Comparison of ENCODE assay signal across 15 cellular contexts in the genomic region with DNA sequence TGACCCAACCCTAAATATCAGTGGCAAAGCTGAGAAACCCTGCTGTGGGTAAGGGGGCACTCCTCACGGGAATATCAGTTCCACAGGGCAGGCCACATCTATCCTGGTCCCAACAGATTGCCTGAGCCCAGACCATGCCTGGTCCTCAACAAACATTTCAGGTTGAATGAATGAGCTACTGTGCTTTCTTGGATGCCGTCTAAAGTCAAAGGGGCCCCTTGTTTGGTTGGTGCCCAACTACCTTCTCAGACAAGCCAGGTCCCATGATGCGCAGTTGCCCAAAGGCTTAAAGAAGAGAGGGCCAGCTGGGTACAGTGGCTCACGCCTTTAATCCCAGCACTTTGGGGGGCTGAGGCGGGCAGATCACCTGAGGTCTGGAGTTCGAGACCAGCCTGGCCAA. TPM values are rescaled to one million over a fixed set of nuclear protein-coding genes. Genes with fewer than 3 reads are reported as not detected.
A peak's percentile ranks its signal among the peaks of the same experiment; 100 is the strongest.
DNase-seq lines count a peak whose midpoint lies in the region; ATAC-seq and TF ChIP-seq lines count a peak whose summit lies in the region.
"Had no signal": no experiment of that assay in that cellular context is flagged by ENCODE, and none has a peak within 500 bp of the region (broad histone marks: within the 10 kb centered on the region; RNA-seq: fewer than 3 reads in every experiment).

No MANE protein-coding gene starts in this region.

- peaks cover 8% of the 10 kb centered on the region in 2 donors for H3K36me3 Mint-ChIP-seq in activated T-cell treated with anti-CD3 and anti-CD28 coated beads, Interleukin-2, amount 50 U/mL, for 72 hours (ENCODE audit: insufficient read depth in 2 of 2)
- no peaks in the 10 kb centered on the region for H3K36me3 Mint-ChIP-seq in T-helper 17 cell (ENCODE audit: low read depth)
- H3K36me3 Mint-ChIP-seq in endodermal cell (ENCODE audit: low read depth): peaks cover 34% of the 10 kb centered on the region

- H3K27me3 ChIP-seq in endodermal cell (ENCODE audit: control insufficient read depth, insufficient read depth, low read length, poor library complexity, severe bottlenecking) (no peaks in the 10 kb centered on the region), gastrocnemius medialis (no peaks in the 10 kb centered on the region), SJCRH30 (no peaks in the 10 kb centered on the region)
- H3K27me3 ChIP-seq: SJSA1 had no signal

- no peak for ATAC-seq in activated T-cell treated with anti-CD3 and anti-CD28 coated beads, Interleukin-2, amount 50 U/mL, for 72 hours (replicated peaks in 1 of 2)
- ATAC-seq in T-helper 17 cell: no peak
- ATAC-seq in gastrocnemius medialis: no peak
- no peak for ATAC-seq in GM19395 (IDR thresholded peaks at IDR 0.05; ENCODE audit: unreplicated experiment)
- ATAC-seq: lower lobe of right lung had no signal

- H3K27ac Mint-ChIP-seq in activated T-cell treated with anti-CD3 and anti-CD28 coated beads, Interleukin-2, amount 50 U/mL, for 72 hours: no peak overlapping the region
- H3K27ac Mint-ChIP-seq in T-helper 17 cell (peak overlapping the region; percentile 39), endodermal cell (no peak overlapping the region)

- WGBS in endodermal cell (ENCODE audit: insufficient coverage in 1 of 2, insufficient read length in 1 of 2), 2 experiments: 95 to 100% methylated on average over 5 to 6 of the region's 6 CpGs

- in situ Hi-C loops in gastrocnemius medialis (cut with MboI; ENCODE audit: low sequenced_read_pairs in 4 of 4): no loop called here

- intact Hi-C loops in gastrocnemius medialis (cut with DNase I; ENCODE audit: low total_unique reads): no loop called here

- peaks cover 40% of the 10 kb centered on the region for H3K4me1 Mint-ChIP-seq in activated T-cell treated with anti-CD3 and anti-CD28 coated beads, Interleukin-2, amount 50 U/mL, for 72 hours (ENCODE audit: low read depth)
- H3K4me1 Mint-ChIP-seq in T-helper 17 cell (peaks cover 30% of the 10 kb centered on the region), endodermal cell (peaks cover 1% of the 10 kb centered on the region)

- no peak overlapping the region for H3K9ac ChIP-seq in endodermal cell (ENCODE audit: extremely low read depth, low read length, poor library complexity, severe bottlenecking)

- H3K9me3 Mint-ChIP-seq in activated T-cell treated with anti-CD3 and anti-CD28 coated beads, Interleukin-2, amount 50 U/mL, for 72 hours: no peaks in the 10 kb centered on the region
- H3K9me3 Mint-ChIP-seq in endodermal cell: no peaks in the 10 kb centered on the region

- peaks cover 5% of the 10 kb centered on the region for H3K4me1 ChIP-seq in endodermal cell (ENCODE audit: control insufficient read depth, insufficient read depth, low read length)
- H3K4me1 ChIP-seq in gastrocnemius medialis: peaks cover 12 to 18% of the 10 kb centered on the region in 2 donors
- H3K4me1 ChIP-seq in SJCRH30: peaks cover 15% of the 10 kb centered on the region; the same call in 1 of the 2 replicates

- H3K36me3 ChIP-seq in endodermal cell (ENCODE audit: control insufficient read depth, insufficient read depth, low read length) (peaks cover 46% of the 10 kb centered on the region), gastrocnemius medialis (peaks cover 0 to 50% of the 10 kb centered on the region in 2 donors), SJCRH30 (peaks cover 13% of the 10 kb centered on the region)

- H3K27me3 Mint-ChIP-seq in activated T-cell treated with anti-CD3 and anti-CD28 coated beads, Interleukin-2, amount 50 U/mL, for 72 hours (ENCODE audit: low read depth): no peaks in the 10 kb centered on the region
- H3K27me3 Mint-ChIP-seq in T-helper 17 cell (no peaks in the 10 kb centered on the region), endodermal cell (ENCODE audit: insufficient read depth) (no peaks in the 10 kb centered on the region)

- TF ChIP-seq CTCF in endodermal cell (conservative IDR thresholded peaks at IDR 0.05): no peak
- TF ChIP-seq CTCF in gastrocnemius medialis (IDR thresholded peaks at IDR 0.05 in 4 of 5, conservative IDR thresholded peaks at IDR 0.05 in 1 of 5): no peak

- H3K4me3 ChIP-seq in endodermal cell (ENCODE audit: low read length) (no peak overlapping the region), gastrocnemius medialis (no peak overlapping the region), SJCRH30 (no peak overlapping the region)
- H3K4me3 ChIP-seq: lower lobe of right lung, skin epidermis had no signal

- H3K9me3 ChIP-seq in T-helper 17 cell (ENCODE audit: control insufficient read depth, low read length, poor library complexity, severe bottlenecking) (no peaks in the 10 kb centered on the region), endodermal cell (ENCODE audit: control insufficient read depth, low read length) (no peaks in the 10 kb centered on the region), gastrocnemius medialis (no peaks in the 10 kb centered on the region), SJCRH30 (replicated peaks) (no peaks in the 10 kb centered on the region)
- H3K9me3 ChIP-seq: lower lobe of right lung, SJSA1 had no signal

- H3K27ac ChIP-seq in endodermal cell (ENCODE audit: low read depth, low read length) (no peak overlapping the region), gastrocnemius medialis (peak overlapping the region in 3 of 4 donors; percentile 79 to 99 (median 96)), SJCRH30 (no peak overlapping the region)
- H3K27ac ChIP-seq: lower lobe of right lung, SJSA1 had no signal

- peak overlapping the region; percentile 90 to 96 for H3K4me3 Mint-ChIP-seq in activated T-cell treated with anti-CD3 and anti-CD28 coated beads, Interleukin-2, amount 50 U/mL, for 72 hours
- H3K4me3 Mint-ChIP-seq in T-helper 17 cell: no peak overlapping the region
- H3K4me3 Mint-ChIP-seq in endodermal cell: peak overlapping the region; percentile 98

- TF ChIP-seq POLR2A in gastrocnemius medialis (IDR thresholded peaks at IDR 0.05): no peak

- no peak for DNase-seq in activated T-cell treated with anti-CD3 and anti-CD28 coated beads, Interleukin-2, amount 50 U/mL, for 72 hours
- DNase-seq in activated T-cell treated with anti-CD3 and anti-CD28 coated beads for 4 hours (no peak), T-helper 17 cell (no peak), endodermal cell (no peak), gastrocnemius medialis (no peak), SJCRH30 (no peak), mesenteric fat pad (ENCODE audit: low spot score) (no peak)
- DNase-seq: DMS 273 treated with DMSO at 0.1 percent for 48 hours, H7, NCI-H1092, nucleus accumbens had no signal

RNA-seq across cellular contexts. Expression of gene DPP9, which starts 2.4 kb away (rescaled TPM):
- 10 to 100 TPM; 58.8 to 61.0 TPM for total RNA-seq in activated T-cell treated with anti-CD3 and anti-CD28 coated beads, Interleukin-2, amount 50 U/mL, for 72 hours
- total RNA-seq in T-helper 17 cell: 10 to 100 TPM; 84.1 to 91.8 TPM
- total RNA-seq in endodermal cell: 10 to 100 TPM; 36.8 to 48.8 TPM
- 21.0 TPM for polyA plus RNA-seq in endodermal cell (2013, experiment 1 of 2)
- 17.8 TPM for polyA plus RNA-seq in endodermal cell (2013, experiment 2 of 2)
- total RNA-seq in gastrocnemius medialis: 100 to 1,000 TPM in 3 of 4 donors, 10 to 100 TPM in 1; 92.6 to 208 (median 148) TPM
- 53.4 and 62.8 TPM in 2 replicates for total RNA-seq in SJCRH30 (2014; rRNA removed; shearing (Covaris generic))
- 54.8 TPM for total RNA-seq in mesenteric fat pad

RNA-seq across cellular contexts. Expression of gene MYDGF, which starts 51.1 kb away (rescaled TPM):
- 10 to 100 TPM; 51.9 to 78.8 TPM for total RNA-seq in activated T-cell treated with anti-CD3 and anti-CD28 coated beads, Interleukin-2, amount 50 U/mL, for 72 hours
- 10 to 100 TPM; 33.9 to 37.9 TPM for total RNA-seq in T-helper 17 cell
- total RNA-seq in endodermal cell: 10 to 100 TPM; 58.7 to 64.0 TPM
- polyA plus RNA-seq in endodermal cell (2013, experiment 1 of 2): 93.0 TPM
- 93.7 TPM for polyA plus RNA-seq in endodermal cell (2013, experiment 2 of 2)
- 10 to 100 TPM in 2 of 4 donors, 1 to 10 TPM in 2; 8.0 to 12.9 (median 10.1) TPM for total RNA-seq in gastrocnemius medialis
- total RNA-seq in SJCRH30 (2014; rRNA removed; shearing (Covaris generic)): 71.9 and 86.8 TPM in 2 replicates
- 98.5 TPM for total RNA-seq in mesenteric fat pad

Comparison
In these comparisons a context has a peak if more than half of its experiments do, and no peak if none do; other contexts are left out.
1. H3K27ac ChIP-seq: peak in gastrocnemius medialis (3 of 4); none in endodermal cell (single experiment) and SJCRH30 (single experiment).